ENCODE assay signal across 1 cellular context in genomic region chr1:161725888-161726630, GRCh38.
TF ChIP-seq lines count a peak whose summit lies in the region.

No MANE protein-coding gene starts in this region.

TF ChIP-seq in K562, 482 proteins besides CTCF, POLR2A, EP300 and RAD21 (continued from another document and continues in another):
- TF ChIP-seq BCLAF1 (IDR thresholded peaks at IDR 0.05; ENCODE audit: borderline replicate concordance in 1 of 2, control insufficient read depth in 1 of 2, low read depth in 2 of 2, low read length in 1 of 2) (no peak), ATF3 (IDR thresholded peaks at IDR 0.05) (no peak; the same call in 1 of the 2 replicates), ATF3 (CRISPR knock-in tag; conservative IDR thresholded peaks at IDR 0.05) (no peak), ZKSCAN8 (CRISPR knock-in tag; IDR thresholded peaks at IDR 0.05) (no peak), CHD2 (IDR thresholded peaks at IDR 0.05; ENCODE audit: low read depth, low read length) (peak; percentile 69; the same call in 1 of the 2 replicates), HDAC2 (IDR thresholded peaks at IDR 0.05) (no peak), ZNF41 (CRISPR knock-in tag; conservative IDR thresholded peaks at IDR 0.05) (no peak), SRSF7 (optimal IDR thresholded peaks at IDR 0.05; ENCODE audit: low read depth, low read length) (no peak), HOXB6 (CRISPR knock-in tag; IDR thresholded peaks at IDR 0.05; ENCODE audit: borderline replicate concordance) (no peak), SP2 (IDR thresholded peaks at IDR 0.05; ENCODE audit: extremely low read depth, low read depth, low read length, poor library complexity, severe bottlenecking) (no peak), RBM25 (IDR thresholded peaks at IDR 0.05; ENCODE audit: low read depth, low read length, severe bottlenecking) (no peak), CREB3 (tag; conservative IDR thresholded peaks at IDR 0.05; ENCODE audit: low read depth) (no peak), ILF3 (IDR thresholded peaks at IDR 0.05; ENCODE audit: borderline replicate concordance) (no peak), POLR2AphosphoS5 (IDR thresholded peaks at IDR 0.05; ENCODE audit: control insufficient read depth, insufficient read depth, low read depth, low read length) (peak; percentile 19; the same call in 1 of the 2 replicates), THAP7 (CRISPR knock-in tag; IDR thresholded peaks at IDR 0.05) (no peak), FOXP4 (CRISPR knock-in tag; IDR thresholded peaks at IDR 0.05; ENCODE audit: borderline replicate concordance) (no peak), SFPQ (IDR thresholded peaks at IDR 0.05; ENCODE audit: low read depth, low read length) (no peak), SMC3 (conservative IDR thresholded peaks at IDR 0.05; ENCODE audit: insufficient read depth, low read depth, low read length) (no peak), ATF1 (CRISPR knock-in tag; IDR thresholded peaks at IDR 0.05) (no peak), ATF1 (tag; IDR thresholded peaks at IDR 0.05) (no peak), USF2 (CRISPR knock-in tag; IDR thresholded peaks at IDR 0.05) (no peak), ZFX (CRISPR knock-in tag; IDR thresholded peaks at IDR 0.05) (no peak), ZNF551 (CRISPR knock-in tag; IDR thresholded peaks at IDR 0.05) (no peak), CREM (IDR thresholded peaks at IDR 0.05; ENCODE audit: low read depth) (no peak; the same call in 1 of the 2 replicates), NR0B1 (IDR thresholded peaks at IDR 0.05; ENCODE audit: partially characterized antibody) (no peak), HMG20A (CRISPR knock-in tag; conservative IDR thresholded peaks at IDR 0.05) (no peak), TARDBP (IDR thresholded peaks at IDR 0.05) (no peak), NR3C1 (CRISPR knock-in tag; IDR thresholded peaks at IDR 0.05) (no peak), TFAP4 (CRISPR knock-in tag; IDR thresholded peaks at IDR 0.05; ENCODE audit: borderline replicate concordance) (no peak), NFIC (IDR thresholded peaks at IDR 0.05) (no peak), HDAC1 (IDR thresholded peaks at IDR 0.05) (no peak), NR2F6 (CRISPR knock-in tag; IDR thresholded peaks at IDR 0.05) (no peak), ATF4 (CRISPR knock-in tag; IDR thresholded peaks at IDR 0.05) (peak; percentile 16; the same call in 1 of the 2 replicates), ASH1L (IDR thresholded peaks at IDR 0.05; ENCODE audit: borderline replicate concordance, low read depth, partially characterized antibody) (no peak), MYC (IDR thresholded peaks at IDR 0.05; ENCODE audit: low read depth, low read length) (no peak; the same call in 1 of the 2 replicates), MYC (CRISPR knock-in tag; IDR thresholded peaks at IDR 0.05; ENCODE audit: borderline replicate concordance, low read depth) (0 out of 2 replicates have a peak, but pooled peaks have one; percentile 29), SIN3A (IDR thresholded peaks at IDR 0.05; ENCODE audit: borderline replicate concordance in 2 of 2, control insufficient read depth in 1 of 2, low read depth in 2 of 2, low read length in 2 of 2) (no peak), E2F4 (CRISPR knock-in tag; IDR thresholded peaks at IDR 0.05; ENCODE audit: low read depth) (no peak), CC2D1A (IDR thresholded peaks at IDR 0.05) (no peak), ZNF280B (CRISPR knock-in tag; IDR thresholded peaks at IDR 0.05) (no peak), FOXJ3 (CRISPR knock-in tag; IDR thresholded peaks at IDR 0.05) (no peak), RHOXF2B (CRISPR knock-in tag; conservative IDR thresholded peaks at IDR 0.05) (peak; percentile 27; the same call in 1 of the 2 replicates), PTBP1 (IDR thresholded peaks at IDR 0.05; ENCODE audit: low read depth, low read length) (no peak), JUNB (CRISPR knock-in tag; conservative IDR thresholded peaks at IDR 0.05) (no peak), ZNF280A (IDR thresholded peaks at IDR 0.05; ENCODE audit: low read depth, partially characterized antibody) (no peak), NONO (IDR thresholded peaks at IDR 0.05; ENCODE audit: low read depth in 2 of 2, low read length in 1 of 2) (no peak)
